ENCODE assay signal across 26 cellular contexts in genomic region chr2:30865892-30866681, GRCh38. TPM values are rescaled to one million over a fixed set of nuclear protein-coding genes. Genes with fewer than 3 reads are reported as not detected.
A peak's percentile ranks its signal among the peaks of the same experiment; 100 is the strongest.
DNase-seq lines count a peak whose midpoint lies in the region; ATAC-seq and TF ChIP-seq lines count a peak whose summit lies in the region.
"Had no signal": no experiment of that assay in that cellular context is flagged by ENCODE, and none has a peak within 500 bp of the region (broad histone marks: within the 10 kb centered on the region; RNA-seq: fewer than 3 reads in every experiment).

No MANE protein-coding gene starts in this region.

- H3K27me3 ChIP-seq in Loucy (ENCODE audit: insufficient read depth, low read length, poor library complexity, severe bottlenecking): no peaks in the 10 kb centered on the region
- H3K27me3 ChIP-seq in SK-N-SH (ENCODE audit: insufficient read depth): no peaks in the 10 kb centered on the region
- no peaks in the 10 kb centered on the region for H3K27me3 ChIP-seq in naive thymus-derived CD4-positive, alpha-beta T cell (ENCODE audit: control insufficient read depth in 2 of 2, insufficient read depth in 2 of 2, low read length in 2 of 2)
- H3K27me3 ChIP-seq: esophagus squamous epithelium had no signal

- TF ChIP-seq RAD21 in SK-N-SH (IDR thresholded peaks at IDR 0.05; ENCODE audit: low read length): no peak

- H3K4me3 ChIP-seq in Loucy (ENCODE audit: low read length, poor library complexity, severe bottlenecking): peak overlapping the region; percentile 43
- no peak overlapping the region for H3K4me3 ChIP-seq in SK-N-SH (ENCODE audit: low read depth in 2 of 2, low read length in 1 of 2)
- no peak overlapping the region for H3K4me3 ChIP-seq in naive thymus-derived CD4-positive, alpha-beta T cell (ENCODE audit: low read length)
- H3K4me3 ChIP-seq in lower leg skin (ENCODE audit: low read depth, poor library complexity, severe bottlenecking): no peak overlapping the region
- H3K4me3 ChIP-seq: esophagus squamous epithelium had no signal

- H3K9me3 Mint-ChIP-seq in naive thymus-derived CD4-positive, alpha-beta T cell: peaks cover 0 to 2% (median 0%) of the 10 kb centered on the region in 11 donors
- H3K9me3 Mint-ChIP-seq: activated B cell treated with CpG ODN at 0.5 μM for 24 hours; activated CD4-positive, alpha-beta memory T cell treated with anti-CD3 and anti-CD28 coated beads, Interleukin-2, amount 10 ng/mL, durations not matched to agents 7 days and 5 days; activated naive CD4-positive, alpha-beta T cell treated with anti-CD3 and anti-CD28 coated beads for 36 hours had no signal

- H3K4me2 ChIP-seq in Loucy (ENCODE audit: low read depth, low read length, poor library complexity, severe bottlenecking) (peak overlapping the region; percentile 23), SK-N-SH (no peak overlapping the region)

- POLR2A ChIA-PET in SK-N-SH (lab: Yijun Ruan, JAX): no interaction called here
- POLR2A ChIA-PET in naive thymus-derived CD4-positive, alpha-beta T cell (lab: Charles Lee): no interaction called here

- peaks cover 6 to 25% (median 17%) of the 10 kb centered on the region in 5 donors for H3K27me3 Mint-ChIP-seq in naive thymus-derived CD4-positive, alpha-beta T cell

- no peak for TF ChIP-seq POLR2A in lower leg skin (IDR thresholded peaks at IDR 0.05)

- peak; percentile 31 for ATAC-seq in naive thymus-derived CD4-positive, alpha-beta T cell
- ATAC-seq: left lobe of liver, right cardiac atrium had no signal

- no peak overlapping the region for H3K27ac Mint-ChIP-seq in naive thymus-derived CD4-positive, alpha-beta T cell
- H3K27ac Mint-ChIP-seq: activated B cell treated with CpG ODN at 0.5 μM for 24 hours; activated CD4-positive, alpha-beta memory T cell treated with anti-CD3 and anti-CD28 coated beads, Interleukin-2, amount 10 ng/mL, durations not matched to agents 7 days and 5 days; activated naive CD4-positive, alpha-beta T cell treated with anti-CD3 and anti-CD28 coated beads for 36 hours had no signal

- no peaks in the 10 kb centered on the region for H3K36me3 ChIP-seq in Loucy (ENCODE audit: insufficient read depth, low read length)
- no peaks in the 10 kb centered on the region for H3K36me3 ChIP-seq in SK-N-SH (replicated peaks in 1 of 2; ENCODE audit: control insufficient read depth in 1 of 2, insufficient read depth in 2 of 2, low read length in 1 of 2)
- H3K36me3 ChIP-seq in naive thymus-derived CD4-positive, alpha-beta T cell (ENCODE audit: control insufficient read depth in 2 of 3, insufficient read depth in 3 of 3, low read length in 3 of 3): no peaks in the 10 kb centered on the region
- H3K36me3 ChIP-seq: esophagus squamous epithelium had no signal

- no peaks in the 10 kb centered on the region for H3K36me3 Mint-ChIP-seq in naive thymus-derived CD4-positive, alpha-beta T cell

- DNase-seq in GDM1 (lab: John Stamatoyannopoulos, UW): peak; percentile 3
- no peak for DNase-seq in SK-N-SH
- DNase-seq in naive thymus-derived CD4-positive, alpha-beta T cell: no peak
- no peak for DNase-seq in hepatic stellate cell (ENCODE audit: low spot score)
- no peak for DNase-seq in superior temporal gyrus (ENCODE audit: extremely low spot score)
- no peak for DNase-seq in lower leg skin (ENCODE audit: low spot score in 2 of 2)
- DNase-seq in GM03348 (ENCODE audit: low spot score): no peak
- DNase-seq: activated B cell treated with CpG ODN at 0.5 μM for 24 hours; activated CD4-positive, alpha-beta memory T cell treated with anti-CD3 and anti-CD28 coated beads, Interleukin-2, amount 10 ng/mL, durations not matched to agents 7 days and 5 days; activated naive CD4-positive, alpha-beta T cell treated with anti-CD3 and anti-CD28 coated beads for 36 hours; activated T-cell treated with anti-CD3 and anti-CD28 coated beads, Interleukin-2, amount 50 U/mL, for 1 hour; cerebellar nuclear complex; DMS79 treated with DMSO at 0.1 percent for 48 hours; effector CD4-positive, alpha-beta T cell; esophagus squamous epithelium; GOT3; NCI-H1048; NCI-H1930; NCI-H446; right cardiac atrium; stimulated activated naive CD4-positive, alpha-beta T cell treated with Interleukin-2 at 50 U/mL for 16 hours had no signal

- H3K9me3 ChIP-seq in Loucy (ENCODE audit: insufficient read depth, low read depth, low read length) (no peaks in the 10 kb centered on the region), SK-N-SH (no peaks in the 10 kb centered on the region)
- H3K9me3 ChIP-seq in naive thymus-derived CD4-positive, alpha-beta T cell (ENCODE audit: control insufficient read depth in 2 of 3, low read length in 3 of 3): no peaks in the 10 kb centered on the region
- H3K9me3 ChIP-seq: esophagus squamous epithelium had no signal

- no peak overlapping the region for H2AFZ ChIP-seq in Loucy (ENCODE audit: low read length)
- no peak overlapping the region for H2AFZ ChIP-seq in SK-N-SH (ENCODE audit: low read depth)

- intact Hi-C loops in naive thymus-derived CD4-positive, alpha-beta T cell (cut with micrococcal nuclease): loop anchor here in 1 of 2 donors (10.0 kb wide), 1 partner anchor 701 kb away; no protein-coding TSS in a partner anchor
- intact Hi-C loops in lower leg skin (cut with DNase I; ENCODE audit: low total_unique reads): no loop called here

- no peaks in the 10 kb centered on the region for H3K9me2 ChIP-seq in Loucy (replicated peaks; ENCODE audit: low read depth, low read length)
- H3K9me2 ChIP-seq in SK-N-SH: no peaks in the 10 kb centered on the region

- peaks cover 10% of the 10 kb centered on the region for H3K4me1 ChIP-seq in Loucy (ENCODE audit: insufficient read depth, low read length, poor library complexity, severe bottlenecking)
- peaks cover 0 to 38% of the 10 kb centered on the region in 2 experiments; a peak in 2 of 4 replicates for H3K4me1 ChIP-seq in SK-N-SH (ENCODE audit: control insufficient read depth in 1 of 2, insufficient read depth in 2 of 2, low read depth in 1 of 2, low read length in 1 of 2)
- H3K4me1 ChIP-seq in naive thymus-derived CD4-positive, alpha-beta T cell (ENCODE audit: control insufficient read depth in 2 of 2, insufficient read depth in 2 of 2, low read length in 2 of 2): no peaks in the 10 kb centered on the region

- H3F3A ChIP-seq in Loucy (ENCODE audit: low read depth): no peaks in the 10 kb centered on the region
- no peaks in the 10 kb centered on the region for H3F3A ChIP-seq in SK-N-SH (replicated peaks; ENCODE audit: insufficient read depth)

- 46% methylated on average over 10 of the region's 10 CpGs for WGBS in SK-N-SH (ENCODE audit: low lambda C conversion rate)
- 75 to 85% methylated on average over 9 to 10 of the region's 10 CpGs for WGBS in lower leg skin, 2 donors

- H3K9ac ChIP-seq in Loucy (ENCODE audit: low read depth, low read length, poor library complexity, severe bottlenecking) (no peak overlapping the region), SK-N-SH (no peak overlapping the region)

- H3K4me3 Mint-ChIP-seq in naive thymus-derived CD4-positive, alpha-beta T cell: no peak overlapping the region
- H3K4me3 Mint-ChIP-seq: activated B cell treated with CpG ODN at 0.5 μM for 24 hours; activated CD4-positive, alpha-beta memory T cell treated with anti-CD3 and anti-CD28 coated beads, Interleukin-2, amount 10 ng/mL, durations not matched to agents 7 days and 5 days; activated naive CD4-positive, alpha-beta T cell treated with anti-CD3 and anti-CD28 coated beads for 36 hours had no signal

- peaks cover 0 to 14% (median 2%) of the 10 kb centered on the region in 7 donors for H3K4me1 Mint-ChIP-seq in naive thymus-derived CD4-positive, alpha-beta T cell

- TF ChIP-seq CTCF in Loucy (conservative IDR thresholded peaks at IDR 0.05; ENCODE audit: low read length) (no peak), SK-N-SH (IDR thresholded peaks at IDR 0.05) (no peak), lower leg skin (IDR thresholded peaks at IDR 0.05) (no peak)

- CTCF ChIA-PET in SK-N-SH (lab: Yijun Ruan, JAX): interaction anchor here (0.6 to 9.2 kb wide), 16 partner anchors 15 to 701 kb away, joined by 3 to 291 read pairs (median 4); partner anchors contain the start of gene GALNT14
- CTCF ChIA-PET in naive thymus-derived CD4-positive, alpha-beta T cell (lab: Charles Lee): no interaction called here

- peak overlapping the region in 1 of 2 experiments; percentile 84; a peak in 2 of 4 replicates for H3K27ac ChIP-seq in SK-N-SH (ENCODE audit: low read depth in 2 of 2, low read length in 1 of 2)
- no peak overlapping the region for H3K27ac ChIP-seq in naive thymus-derived CD4-positive, alpha-beta T cell (ENCODE audit: low read depth, low read length)
- H3K27ac ChIP-seq: esophagus squamous epithelium had no signal

- peak in 1 of 2 experiments; percentile 22; a peak in 1 of 4 replicates for TF ChIP-seq EP300 in SK-N-SH (IDR thresholded peaks at IDR 0.05; ENCODE audit: borderline replicate concordance in 1 of 2, low read depth in 1 of 2, low read length in 1 of 2)

- H4K20me1 ChIP-seq in Loucy (ENCODE audit: insufficient read depth, low read length, poor library complexity, severe bottlenecking) (no peaks in the 10 kb centered on the region), SK-N-SH (ENCODE audit: insufficient read depth) (no peaks in the 10 kb centered on the region)

- no peaks in the 10 kb centered on the region for H3K79me2 ChIP-seq in Loucy (ENCODE audit: insufficient read depth, low read length)
- no peaks in the 10 kb centered on the region for H3K79me2 ChIP-seq in SK-N-SH (ENCODE audit: insufficient read depth)

TF ChIP-seq in SK-N-SH, 30 proteins besides CTCF, POLR2A, EP300 and RAD21:
- TF ChIP-seq NFIC (IDR thresholded peaks at IDR 0.05; ENCODE audit: borderline replicate concordance) (no peak), GATA2 (CRISPR knock-in tag; IDR thresholded peaks at IDR 0.05) (peak; percentile 38; the same call in 1 of the 2 replicates), USF2 (IDR thresholded peaks at IDR 0.05; ENCODE audit: borderline replicate concordance, low read depth, low read length) (no peak), RFX5 (IDR thresholded peaks at IDR 0.05; ENCODE audit: low read length) (no peak)

RNA-seq across cellular contexts. Expression of gene CAPN13, which starts 58.8 kb away (rescaled TPM):
- polyA plus RNA-seq in SK-N-SH (2012; rRNA removed): not detected in 2 replicates
- 0.12 TPM in 1 of 2 replicates, not detected in the other for polyA plus RNA-seq in SK-N-SH (2012; cell fraction: cytosol; rRNA removed)
- polyA plus RNA-seq in SK-N-SH (2012; cell fraction: nucleus; rRNA removed): 0.11 and 0.15 TPM in 2 replicates
- total RNA-seq in naive thymus-derived CD4-positive, alpha-beta T cell: not detected
- polyA plus RNA-seq in naive thymus-derived CD4-positive, alpha-beta T cell: not detected
- total RNA-seq in lower leg skin: under 1 TPM in 3 of 4 donors, not detected in 1; 0.10 to 0.45 (median 0.11) TPM
- total RNA-seq: activated B cell treated with CpG ODN at 0.5 μM for 24 hours; activated CD4-positive, alpha-beta memory T cell treated with anti-CD3 and anti-CD28 coated beads, Interleukin-2, amount 10 ng/mL, durations not matched to agents 7 days and 5 days; activated naive CD4-positive, alpha-beta T cell treated with anti-CD3 and anti-CD28 coated beads for 36 hours; astrocyte; omental fat pad; right cardiac atrium; T-helper 1 cell treated with Interleukin-12 subunit alpha and Interleukin-12 subunit beta and Interleukin-4 antibody, amounts not matched to agents 30 ng/mL and 1 ng/mL, for 36 hours had no signal
- polyA plus RNA-seq: right cardiac atrium had no signal
